Comparison of ENCODE assay signal across 10 cellular contexts in the genomic region with DNA sequence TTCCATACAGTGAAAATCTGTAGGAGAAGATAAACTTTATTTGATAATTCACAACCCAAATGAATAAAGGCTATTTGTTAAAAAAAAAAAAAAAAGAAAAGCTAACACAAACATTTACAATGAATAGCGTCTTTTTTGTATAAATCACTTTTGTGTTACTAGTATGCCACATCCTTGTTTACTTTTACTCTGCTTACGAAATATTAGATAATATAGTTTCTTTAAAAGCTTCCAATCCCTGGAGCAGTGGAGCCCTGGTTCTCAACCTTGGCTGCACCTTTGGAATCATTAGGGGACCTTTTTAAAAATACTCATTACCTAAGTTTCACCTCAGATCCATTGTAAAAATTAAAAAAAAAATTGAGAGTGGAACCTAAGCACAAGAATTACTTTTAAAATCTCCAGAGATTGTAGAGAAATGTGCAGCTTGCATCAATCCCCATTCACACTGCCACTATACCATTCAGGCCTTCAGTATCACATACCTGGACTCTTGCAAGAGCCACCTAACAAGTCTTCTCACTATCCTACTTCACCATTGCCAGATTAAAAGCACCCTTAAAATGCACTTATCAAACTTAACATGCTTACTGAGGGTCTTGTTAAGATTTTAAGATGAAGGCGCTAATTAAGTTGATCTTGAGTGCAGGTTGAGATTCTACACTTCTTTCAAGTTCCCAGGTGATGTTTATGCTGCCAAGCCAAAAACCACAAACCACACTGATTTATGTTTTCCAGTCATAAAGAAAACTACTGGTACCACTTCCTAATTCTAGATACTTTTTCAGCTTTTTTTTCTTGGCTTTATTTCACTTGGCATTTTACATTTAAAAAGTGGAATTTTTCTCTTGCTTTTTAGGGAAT. TPM values are rescaled to one million over a fixed set of nuclear protein-coding genes. Genes with fewer than 3 reads are reported as not detected.
DNase-seq lines count a peak whose midpoint lies in the region; ATAC-seq lines count a peak whose summit lies in the region.
"Had no signal": no experiment of that assay in that cellular context is flagged by ENCODE, and none has a peak within 500 bp of the region (broad histone marks: within the 10 kb centered on the region; RNA-seq: fewer than 3 reads in every experiment).

No MANE protein-coding gene starts in this region.

- no peaks in the 10 kb centered on the region for H3K36me3 Mint-ChIP-seq in activated naive CD4-positive, alpha-beta T cell treated with anti-CD3 and anti-CD28 coated beads for 36 hours (ENCODE audit: low read depth)
- no peaks in the 10 kb centered on the region for H3K36me3 Mint-ChIP-seq in naive thymus-derived CD8-positive, alpha-beta T cell
- H3K36me3 Mint-ChIP-seq: immature natural killer cell had no signal

- intact Hi-C loops in activated naive CD4-positive, alpha-beta T cell treated with anti-CD3 and anti-CD28 coated beads for 36 hours (cut with micrococcal nuclease) = loop anchor here (1.0 to 5.0 kb wide), 3 partner anchors 60 to 216 kb away; a partner anchor contains a TSS

- no peak overlapping the region for H3K27ac Mint-ChIP-seq in activated naive CD4-positive, alpha-beta T cell treated with anti-CD3 and anti-CD28 coated beads for 36 hours
- peak overlapping the region in 5 of 10 donors; percentile 9 to 58 (median 37) for H3K27ac Mint-ChIP-seq in naive thymus-derived CD8-positive, alpha-beta T cell
- H3K27ac Mint-ChIP-seq: immature natural killer cell had no signal

- DNase-seq in activated naive CD4-positive, alpha-beta T cell treated with anti-CD3 and anti-CD28 coated beads for 36 hours = peak; percentile 31
- no peak for DNase-seq in activated naive CD4-positive, alpha-beta T cell (lab: John Stamatoyannopoulos, UW)
- DNase-seq in HT-29 (ENCODE audit: low spot score) (peak; percentile 38), DMS153 (lab: John Stamatoyannopoulos, UW) (no peak), cerebellar cortex (ENCODE audit: low spot score) (no peak)
- DNase-seq in naive thymus-derived CD8-positive, alpha-beta T cell = peak in 4 of 10 donors; percentile 19 to 49 (median 30)
- no peak for DNase-seq in stimulated activated CD4-positive, alpha-beta T cell treated with anti-CD3 and anti-CD28 coated beads, Interleukin-4, amount 100 ng/mL, for 4 hours
- DNase-seq: immature natural killer cell, NCI-H345 had no signal

- H3K4me1 Mint-ChIP-seq in activated naive CD4-positive, alpha-beta T cell treated with anti-CD3 and anti-CD28 coated beads for 36 hours (ENCODE audit: low read depth) = peaks cover 23% of the 10 kb centered on the region
- peaks cover 10 to 34% (median 12%) of the 10 kb centered on the region in 4 donors for H3K4me1 Mint-ChIP-seq in naive thymus-derived CD8-positive, alpha-beta T cell

- H3K9me3 Mint-ChIP-seq in activated naive CD4-positive, alpha-beta T cell treated with anti-CD3 and anti-CD28 coated beads for 36 hours = no peaks in the 10 kb centered on the region
- H3K9me3 Mint-ChIP-seq in naive thymus-derived CD8-positive, alpha-beta T cell = no peaks in the 10 kb centered on the region
- H3K9me3 Mint-ChIP-seq: immature natural killer cell had no signal

- peak; percentile 92 for ATAC-seq in HG02642 (IDR thresholded peaks at IDR 0.05; ENCODE audit: poor library complexity, unreplicated experiment)
- ATAC-seq in naive thymus-derived CD8-positive, alpha-beta T cell = peak; percentile 55 to 56

- CTCF ChIA-PET in activated naive CD4-positive, alpha-beta T cell treated with anti-CD3 and anti-CD28 coated beads for 36 hours (lab: Charles Lee) = no interaction called here

- POLR2A ChIA-PET in naive thymus-derived CD8-positive, alpha-beta T cell (lab: Charles Lee) = interaction anchor here (1.2 kb wide), 1 partner anchor 59 kb away, joined by 3 read pairs; no protein-coding TSS in a partner anchor

- H3K27me3 Mint-ChIP-seq in activated naive CD4-positive, alpha-beta T cell treated with anti-CD3 and anti-CD28 coated beads for 36 hours (ENCODE audit: low read depth) = no peaks in the 10 kb centered on the region
- no peaks in the 10 kb centered on the region for H3K27me3 Mint-ChIP-seq in naive thymus-derived CD8-positive, alpha-beta T cell

- H3K4me3 Mint-ChIP-seq in activated naive CD4-positive, alpha-beta T cell treated with anti-CD3 and anti-CD28 coated beads for 36 hours = no peak overlapping the region
- H3K4me3 Mint-ChIP-seq in naive thymus-derived CD8-positive, alpha-beta T cell = peak overlapping the region in 3 of 10 donors; percentile 2 to 49 (median 2)
- H3K4me3 Mint-ChIP-seq: immature natural killer cell had no signal

RNA-seq across cellular contexts. Expression of a gene that starts 59.7 kb away (rescaled TPM):
- total RNA-seq in activated naive CD4-positive, alpha-beta T cell treated with anti-CD3 and anti-CD28 coated beads for 36 hours = 10 to 100 TPM; 92.2 to 93.3 TPM
- total RNA-seq in HT-29 (2014; rRNA removed; shearing (Covaris generic)) = 41.6 and 47.6 TPM in 2 replicates
- 10 to 100 TPM; 69.9 to 73.2 TPM for total RNA-seq in naive thymus-derived CD8-positive, alpha-beta T cell
- polyA plus RNA-seq in naive thymus-derived CD8-positive, alpha-beta T cell = 10 to 100 TPM; 57.3 to 77.8 (median 61.6) TPM

Comparison
In these comparisons a context has a peak if more than half of its experiments do, and no peak if none do; other contexts are left out.
1. DNase-seq: peak in activated naive CD4-positive, alpha-beta T cell treated with anti-CD3 and anti-CD28 coated beads for 36 hours (single experiment) and HT-29 (single experiment); none in activated naive CD4-positive, alpha-beta T cell (0 of 4), DMS153 (single experiment), cerebellar cortex (single experiment) and stimulated activated CD4-positive, alpha-beta T cell treated with anti-CD3 and anti-CD28 coated beads, Interleukin-4, amount 100 ng/mL, for 4 hours (0 of 2).